22 cellular contexts compared by ENCODE assay signal in the genomic region with DNA sequence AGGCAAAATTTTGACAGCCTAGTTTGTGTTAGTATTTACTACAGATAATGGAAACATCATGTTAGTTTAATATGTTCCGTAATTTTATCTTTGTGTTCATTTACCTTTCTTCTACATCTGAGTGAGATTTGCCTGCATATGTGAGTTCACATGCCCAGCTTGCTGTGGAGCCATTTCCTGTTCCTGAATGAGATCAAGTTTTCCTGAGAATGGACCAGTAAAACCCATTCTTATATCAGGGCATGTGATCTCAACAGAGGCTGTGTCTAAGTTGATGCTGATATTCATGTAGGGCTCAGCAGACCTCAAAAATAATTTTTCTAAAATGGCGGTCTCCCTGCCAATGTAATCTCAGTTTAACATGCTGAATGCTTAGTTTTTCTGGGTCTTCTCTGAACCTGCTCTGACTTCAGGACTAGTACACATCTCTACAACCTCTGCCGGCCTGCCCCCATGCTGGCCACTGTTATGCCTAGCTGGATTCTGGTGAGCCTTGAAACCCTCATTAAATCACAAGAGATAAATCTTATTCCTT. TPM values are rescaled to one million over a fixed set of nuclear protein-coding genes. Genes with fewer than 3 reads are reported as not detected.
DNase-seq lines count a peak whose midpoint lies in the region; ATAC-seq, FAIRE-seq and TF ChIP-seq lines count a peak whose summit lies in the region.
"Had no signal": no experiment of that assay in that cellular context is flagged by ENCODE, and none has a peak within 500 bp of the region (broad histone marks: within the 10 kb centered on the region; RNA-seq: fewer than 3 reads in every experiment).

No MANE protein-coding gene starts in this region.

- peaks cover 4% of the 10 kb centered on the region for H3K36me3 Mint-ChIP-seq in T-helper 1 cell treated with Interleukin-12 subunit alpha and Interleukin-12 subunit beta and Interleukin-4 antibody, amounts not matched to agents 30 μg/mL and 1 μg/mL, for 36 hours (ENCODE audit: low read depth)
- peaks cover 4% of the 10 kb centered on the region for H3K36me3 Mint-ChIP-seq in stimulated activated memory B cell treated with anti-CD40 and anti-IgM and Interleukin-4, amounts not matched to agents 10 μg/mL and 1 μg/mL and 100 μg/mL, for 72 hours
- H3K36me3 Mint-ChIP-seq: naive B cell had no signal

- no peak overlapping the region for H4K91ac ChIP-seq in H1 (replicated peaks; ENCODE audit: insufficient read length, low read length)

- no peak overlapping the region for H3K23ac ChIP-seq in H1 (ENCODE audit: insufficient read length)

- no peak overlapping the region for H3K4ac ChIP-seq in H1 (replicated peaks; ENCODE audit: insufficient read length, low read depth, low read length)

- H3K9me3 Mint-ChIP-seq in T-helper 1 cell treated with Interleukin-12 subunit alpha and Interleukin-12 subunit beta and Interleukin-4 antibody, amounts not matched to agents 30 μg/mL and 1 μg/mL, for 36 hours: no peaks in the 10 kb centered on the region
- H3K9me3 Mint-ChIP-seq in stimulated activated memory B cell treated with anti-CD40 and anti-IgM and Interleukin-4, amounts not matched to agents 10 μg/mL and 1 μg/mL and 100 μg/mL, for 72 hours: no peaks in the 10 kb centered on the region
- H3K9me3 Mint-ChIP-seq: activated T-cell treated with anti-CD3 and anti-CD28 coated beads, Interleukin-2, amount 50 U/mL, for 72 hours; central memory CD8-positive, alpha-beta T cell; naive B cell had no signal

- H4K5ac ChIP-seq in H1 (ENCODE audit: insufficient read length, low read depth, low read length): no peak overlapping the region

- H4K8ac ChIP-seq in H1 (ENCODE audit: extremely low read depth, insufficient read depth, low read length): no peak overlapping the region

- no peak overlapping the region for H2BK5ac ChIP-seq in H1 (ENCODE audit: low read depth, low read length)

- H2BK12ac ChIP-seq in H1 (ENCODE audit: low read depth, low read length): no peak overlapping the region

- H3K36me3 ChIP-seq in PC-9 (ENCODE audit: low read depth): no peaks in the 10 kb centered on the region
- no peaks in the 10 kb centered on the region for H3K36me3 ChIP-seq in H1 (ENCODE audit: control insufficient read depth in 2 of 4, insufficient read depth in 4 of 4, low read length in 3 of 4)
- H3K36me3 ChIP-seq in osteoblast (ENCODE audit: insufficient read depth, low read length): no peaks in the 10 kb centered on the region
- H3K36me3 ChIP-seq: BLaER1, tibial artery had no signal

- TF ChIP-seq RAD21 in H1 (IDR thresholded peaks at IDR 0.05 in 1 of 2, conservative IDR thresholded peaks at IDR 0.05 in 1 of 2; ENCODE audit: low read depth in 2 of 2, low read length in 2 of 2): no peak

- H3K9ac ChIP-seq in H1 (replicated peaks in 1 of 4; ENCODE audit: extremely low read depth in 1 of 4, low read depth in 3 of 4, low read length in 3 of 4): no peak overlapping the region
- H3K9ac ChIP-seq: BLaER1 had no signal

- no peaks in the 10 kb centered on the region for H3K79me1 ChIP-seq in H1 (ENCODE audit: low read depth, low read length)

- H3K27me3 ChIP-seq in PC-9 (ENCODE audit: insufficient read depth, low read depth) (no peaks in the 10 kb centered on the region), H1 (replicated peaks in 1 of 4; ENCODE audit: control insufficient read depth in 3 of 4, extremely low read depth in 1 of 4, insufficient read depth in 3 of 4, low read length in 3 of 4) (no peaks in the 10 kb centered on the region), osteoblast (ENCODE audit: insufficient read depth, low read length) (no peaks in the 10 kb centered on the region)
- H3K27me3 ChIP-seq: BLaER1, tibial artery had no signal

- no peaks in the 10 kb centered on the region for H3K23me2 ChIP-seq in H1 (ENCODE audit: low read depth, low read length)

- H3K9me2 ChIP-seq in PC-9 (ENCODE audit: insufficient read depth): no peaks in the 10 kb centered on the region; the same call in 1 of the 2 replicates

- H2AK5ac ChIP-seq in H1 (ENCODE audit: low read depth, low read length): no peak overlapping the region

- no peaks in the 10 kb centered on the region; the same call in 1 of the 2 replicates for H3K9me3 ChIP-seq in PC-9 (ENCODE audit: insufficient read depth, low read depth)
- no peaks in the 10 kb centered on the region for H3K9me3 ChIP-seq in H1 (ENCODE audit: insufficient read depth in 2 of 2, low read depth in 1 of 2, low read length in 1 of 2)
- H3K9me3 ChIP-seq in osteoblast (ENCODE audit: low read depth, low read length): no peaks in the 10 kb centered on the region
- H3K9me3 ChIP-seq: BLaER1, tibial artery had no signal

- H3K27ac ChIP-seq in PC-9: peak overlapping the region; percentile 44; the same call in 1 of the 2 replicates
- H3K27ac ChIP-seq in H1 (ENCODE audit: low read depth, low read length): no peak overlapping the region
- H3K27ac ChIP-seq in osteoblast (ENCODE audit: low read depth, low read length): no peak overlapping the region
- H3K27ac ChIP-seq: 22Rv1, BLaER1, tibial artery had no signal

- CTCF ChIA-PET in PC-9 (lab: Charles Lee): interaction anchor here (0.6 kb wide), 1 partner anchor 625 kb away, joined by 3 read pairs; no protein-coding TSS in a partner anchor
- CTCF ChIA-PET in H1 (lab: Charles Lee; ENCODE audit: partially characterized antibody): interaction anchor here (1.2 to 1.4 kb wide), 2 partner anchors 10 to 176 kb away, joined by 4 read pairs; no protein-coding TSS in a partner anchor

- no peak for TF ChIP-seq CTCF in PC-9 (conservative IDR thresholded peaks at IDR 0.05)
- TF ChIP-seq CTCF in H1 (IDR thresholded peaks at IDR 0.05; ENCODE audit: control extremely low read depth in 1 of 3, insufficient read depth in 1 of 3, low read depth in 1 of 3, low read length in 3 of 3): no peak
- TF ChIP-seq CTCF in osteoblast (IDR thresholded peaks at IDR 0.05; ENCODE audit: extremely low read depth, low read depth, low read length): no peak

- H3K4me3 ChIP-seq in PC-9 (peak overlapping the region; percentile 21; the same call in 1 of the 2 replicates), H1 (ENCODE audit: extremely low read depth in 1 of 4, insufficient read depth in 2 of 4, low read depth in 3 of 4, low read length in 4 of 4) (no peak overlapping the region), osteoblast (ENCODE audit: insufficient read depth, low read length) (no peak overlapping the region)
- H3K4me3 ChIP-seq: BLaER1, tibial artery had no signal

- H2AFZ ChIP-seq in PC-9 (no peak overlapping the region), H1 (ENCODE audit: low read length) (peak overlapping the region; percentile 64; the same call in 1 of the 2 replicates), osteoblast (ENCODE audit: low read length) (no peak overlapping the region)

- ATAC-seq in stimulated activated memory B cell treated with anti-CD40 and anti-IgM and Interleukin-4, amounts not matched to agents 10 μg/mL and 1 μg/mL and 100 μg/mL, for 72 hours: no peak
- no peak for ATAC-seq in GM21825 (IDR thresholded peaks at IDR 0.05; ENCODE audit: unreplicated experiment)
- no peak for ATAC-seq in GM19467 (IDR thresholded peaks at IDR 0.05; ENCODE audit: unreplicated experiment)

- H3K27ac Mint-ChIP-seq in T-helper 1 cell treated with Interleukin-12 subunit alpha and Interleukin-12 subunit beta and Interleukin-4 antibody, amounts not matched to agents 30 μg/mL and 1 μg/mL, for 36 hours: peak overlapping the region; percentile 42
- peak overlapping the region; percentile 76 for H3K27ac Mint-ChIP-seq in stimulated activated memory B cell treated with anti-CD40 and anti-IgM and Interleukin-4, amounts not matched to agents 10 μg/mL and 1 μg/mL and 100 μg/mL, for 72 hours
- H3K27ac Mint-ChIP-seq: activated T-cell treated with anti-CD3 and anti-CD28 coated beads, Interleukin-2, amount 50 U/mL, for 72 hours had no signal

- no peak for FAIRE-seq in H1 (lab: Jason Lieb, UNC)
- FAIRE-seq: endometrium had no signal

- WGBS in H1 (ENCODE audit: extremely low coverage in 1 of 2, insufficient coverage in 1 of 2, insufficient read length in 1 of 2, insufficient replicate concordance in 2 of 2, low coverage in 1 of 2, low lambda C conversion rate in 2 of 2, missing lambda C conversion rate in 1 of 2), 2 experiments: 91% methylated on average over 3 of the region's 3 CpGs; no CpG with 5 or more reads in 1 of the 2 experiments

- no peaks in the 10 kb centered on the region for H3K79me2 ChIP-seq in PC-9 (ENCODE audit: low read depth)
- no peaks in the 10 kb centered on the region for H3K79me2 ChIP-seq in H1 (ENCODE audit: control insufficient read depth in 1 of 2, insufficient read depth in 2 of 2, low read length in 2 of 2)
- H3K79me2 ChIP-seq in osteoblast (ENCODE audit: insufficient read depth, low read length): no peaks in the 10 kb centered on the region

- H3K4me1 ChIP-seq in PC-9 (replicated peaks; ENCODE audit: insufficient read depth): peaks cover 36% of the 10 kb centered on the region
- peaks cover 0 to 18% (median 3%) of the 10 kb centered on the region in 4 experiments; a peak in 3 of 7 replicates for H3K4me1 ChIP-seq in H1 (replicated peaks in 1 of 4; ENCODE audit: control insufficient read depth in 3 of 4, insufficient read depth in 4 of 4, low read length in 3 of 4)
- peaks cover 10% of the 10 kb centered on the region for H3K4me1 ChIP-seq in osteoblast (ENCODE audit: insufficient read depth, low read length)
- H3K4me1 ChIP-seq: tibial artery had no signal

- intact Hi-C loops in PC-9 (cut with micrococcal nuclease; ENCODE audit: unreplicated experiment): no loop called here

- peak overlapping the region; percentile 4 for H3K4me3 Mint-ChIP-seq in T-helper 1 cell treated with Interleukin-12 subunit alpha and Interleukin-12 subunit beta and Interleukin-4 antibody, amounts not matched to agents 30 μg/mL and 1 μg/mL, for 36 hours
- H3K4me3 Mint-ChIP-seq in stimulated activated memory B cell treated with anti-CD40 and anti-IgM and Interleukin-4, amounts not matched to agents 10 μg/mL and 1 μg/mL and 100 μg/mL, for 72 hours: peak overlapping the region; percentile 51
- H3K4me3 Mint-ChIP-seq: central memory CD8-positive, alpha-beta T cell had no signal

- H3K27me3 Mint-ChIP-seq in T-helper 1 cell treated with Interleukin-12 subunit alpha and Interleukin-12 subunit beta and Interleukin-4 antibody, amounts not matched to agents 30 μg/mL and 1 μg/mL, for 36 hours (ENCODE audit: low read depth): peaks cover 31% of the 10 kb centered on the region
- H3K27me3 Mint-ChIP-seq in stimulated activated memory B cell treated with anti-CD40 and anti-IgM and Interleukin-4, amounts not matched to agents 10 μg/mL and 1 μg/mL and 100 μg/mL, for 72 hours: no peaks in the 10 kb centered on the region
- H3K27me3 Mint-ChIP-seq: naive B cell had no signal

- no peak overlapping the region for H3K56ac ChIP-seq in H1 (replicated peaks; ENCODE audit: insufficient read length, low read depth, low read length)

- H3K14ac ChIP-seq in H1 (ENCODE audit: insufficient read length): no peak overlapping the region

- no peak for TF ChIP-seq EP300 in H1 (IDR thresholded peaks at IDR 0.05; ENCODE audit: borderline replicate concordance in 1 of 2, low read depth in 2 of 2, low read length in 2 of 2)

- H3F3A ChIP-seq in PC-9 (ENCODE audit: insufficient read depth, low read depth): no peaks in the 10 kb centered on the region

- no peak overlapping the region for H2BK15ac ChIP-seq in H1 (ENCODE audit: low read length)

- POLR2A ChIA-PET in PC-9 (lab: Charles Lee; ENCODE audit: unreplicated experiment) (no interaction called here), H1 (lab: Charles Lee; ENCODE audit: partially characterized antibody) (interaction anchor here (1.4 kb wide), 1 partner anchor 9 kb away, joined by 3 read pairs; no protein-coding TSS in a partner anchor)

- no peak for TF ChIP-seq POLR2A in H1 (IDR thresholded peaks at IDR 0.05; ENCODE audit: control extremely low read depth in 1 of 2, low read depth in 2 of 2, low read length in 2 of 2)

- DNase-seq in T-helper 1 cell (no peak), PC-9 (no peak), H1 (ENCODE audit: low read depth in 1 of 2, low spot score in 2 of 2) (no peak), osteoblast (ENCODE audit: insufficient read length, low spot score, missing footprints) (no peak)
- DNase-seq: activated T-cell treated with anti-CD3 and anti-CD28 coated beads, Interleukin-2, amount 50 U/mL, for 72 hours; HCEC 1CT; naive B cell; NCI-H1694; NCI-H446; stimulated activated CD4-positive, alpha-beta T cell treated with anti-CD3 and anti-CD28 coated beads, Interleukin-4, amount 100 ng/mL, for 24 hours; tibial artery had no signal

- H2BK20ac ChIP-seq in H1 (ENCODE audit: low read length): no peak overlapping the region

- no peak overlapping the region for H2BK120ac ChIP-seq in H1 (replicated peaks; ENCODE audit: low read depth, low read length)

- H3K4me2 ChIP-seq in PC-9: peak overlapping the region; percentile 46
- H3K4me2 ChIP-seq in H1 (ENCODE audit: insufficient read depth in 1 of 2, low read depth in 2 of 2, low read length in 2 of 2): no peak overlapping the region; a peak in 1 of 4 replicates
- no peak overlapping the region for H3K4me2 ChIP-seq in osteoblast (ENCODE audit: insufficient read depth, low read length)
- H3K4me2 ChIP-seq: BLaER1 had no signal

- H3K18ac ChIP-seq in H1 (ENCODE audit: extremely low read depth, low read length): no peak overlapping the region

- no TSS peak for BruUV-seq in PC-9 (replicated peaks; lab: Mats Ljungman, UMichigan)

- H4K20me1 ChIP-seq in PC-9 (ENCODE audit: insufficient read depth): no peaks in the 10 kb centered on the region
- no peaks in the 10 kb centered on the region for H4K20me1 ChIP-seq in H1 (replicated peaks in 1 of 2; ENCODE audit: control insufficient read depth in 1 of 2, insufficient read depth in 2 of 2, low read length in 2 of 2)
- H4K20me1 ChIP-seq in osteoblast (ENCODE audit: insufficient read depth, low read length): no peaks in the 10 kb centered on the region
- H4K20me1 ChIP-seq: BLaER1 had no signal

- peaks cover 14% of the 10 kb centered on the region for H3K4me1 Mint-ChIP-seq in T-helper 1 cell treated with Interleukin-12 subunit alpha and Interleukin-12 subunit beta and Interleukin-4 antibody, amounts not matched to agents 30 μg/mL and 1 μg/mL, for 36 hours (ENCODE audit: low read depth)
- peaks cover 37% of the 10 kb centered on the region for H3K4me1 Mint-ChIP-seq in stimulated activated memory B cell treated with anti-CD40 and anti-IgM and Interleukin-4, amounts not matched to agents 10 μg/mL and 1 μg/mL and 100 μg/mL, for 72 hours
- H3K4me1 Mint-ChIP-seq: central memory CD8-positive, alpha-beta T cell had no signal

RNA-seq across cellular contexts. Expression of gene IL1A, which starts 1.0 kb away (rescaled TPM):
- total RNA-seq in PC-9 (2021): 0.55 TPM in 2 replicates
- total RNA-seq in H1 (2021; fragmentation: NEBNext Ultra II Directional; extraction: Animal tissue kit (Norgen Biotek cat#: 25700)): 0.34 and 0.74 TPM in 2 replicates
- 0.25 and 0.32 TPM in 2 replicates for polyA plus RNA-seq in H1 (2011; rRNA removed)
- 0.25 TPM for polyA plus RNA-seq in H1 (2011; cell fraction: cytosol; rRNA removed)
- polyA plus RNA-seq in H1 (2011; cell fraction: nucleus; rRNA removed): 0.07 TPM
- polyA plus RNA-seq in H1 (2012, experiment 1 of 2): 0.21 to 0.69 TPM (median 0.60 TPM) in 4 replicates
- polyA plus RNA-seq in H1 (2012, experiment 2 of 2): not detected
- 0.51 TPM for polyA plus RNA-seq in H1 (2013, experiment 1 of 2)
- polyA plus RNA-seq in H1 (2013, experiment 2 of 2): 0.55 TPM
- 0.37 and 0.41 TPM in 2 replicates for polyA minus RNA-seq in H1 (2011; rRNA and poly(A)+ RNA removed)
- not detected for polyA minus RNA-seq in H1 (2011; cell fraction: cytosol; rRNA and poly(A)+ RNA removed)
- 0.60 TPM for polyA minus RNA-seq in H1 (2011; cell fraction: nucleus; rRNA and poly(A)+ RNA removed)
- not detected in 2 replicates for total RNA-seq in osteoblast
- total RNA-seq: HT-29, skeletal muscle tissue had no signal
- polyA plus RNA-seq: liver had no signal

RNA-seq across cellular contexts. Expression of gene CKAP2L, which starts 18.8 kb away (rescaled TPM):
- total RNA-seq in PC-9 (2021) (17.7 and 28.7 TPM in 2 replicates), osteoblast (1.1 and 1.5 TPM in 2 replicates)
- total RNA-seq in H1 (2021; fragmentation: NEBNext Ultra II Directional; extraction: Animal tissue kit (Norgen Biotek cat#: 25700)): 19.3 and 20.7 TPM in 2 replicates
- 1.6 and 2.5 TPM in 2 replicates for polyA plus RNA-seq in H1 (2011; rRNA removed)
- polyA plus RNA-seq in H1 (2011; cell fraction: cytosol; rRNA removed): 4.1 TPM
- polyA plus RNA-seq in H1 (2011; cell fraction: nucleus; rRNA removed): 4.1 TPM
- polyA plus RNA-seq in H1 (2012, experiment 1 of 2): 5.7 to 11.6 TPM (median 6.5 TPM) in 4 replicates
- polyA plus RNA-seq in H1 (2012, experiment 2 of 2): 0.55 TPM
- polyA plus RNA-seq in H1 (2013, experiment 1 of 2): 12.2 TPM
- 11.0 TPM for polyA plus RNA-seq in H1 (2013, experiment 2 of 2)
- 7.0 and 12.7 TPM in 2 replicates for polyA minus RNA-seq in H1 (2011; rRNA and poly(A)+ RNA removed)
- 5.7 TPM for polyA minus RNA-seq in H1 (2011; cell fraction: cytosol; rRNA and poly(A)+ RNA removed)
- 18.7 TPM for polyA minus RNA-seq in H1 (2011; cell fraction: nucleus; rRNA and poly(A)+ RNA removed)

RNA-seq across cellular contexts. Expression of gene IL1B, which starts 53.3 kb away (rescaled TPM):
- total RNA-seq in PC-9 (2021) (1.4 TPM in 2 replicates), osteoblast (0.36 TPM in 1 of 2 replicates, not detected in the other)
- not detected in 2 replicates for total RNA-seq in H1 (2021; fragmentation: NEBNext Ultra II Directional; extraction: Animal tissue kit (Norgen Biotek cat#: 25700))
- not detected in 2 replicates for polyA plus RNA-seq in H1 (2011; rRNA removed)
- polyA plus RNA-seq in H1 (2011; cell fraction: cytosol; rRNA removed): 0.12 TPM
- polyA plus RNA-seq in H1 (2011; cell fraction: nucleus; rRNA removed): not detected
- polyA plus RNA-seq in H1 (2012, experiment 1 of 2): not detected in 4 replicates
- polyA plus RNA-seq in H1 (2012, experiment 2 of 2): not detected
- not detected for polyA plus RNA-seq in H1 (2013, experiment 1 of 2)
- not detected for polyA plus RNA-seq in H1 (2013, experiment 2 of 2)
- polyA minus RNA-seq in H1 (2011; rRNA and poly(A)+ RNA removed): 1.5 TPM in 1 of 2 replicates, not detected in the other
- not detected for polyA minus RNA-seq in H1 (2011; cell fraction: cytosol; rRNA and poly(A)+ RNA removed)
- not detected for polyA minus RNA-seq in H1 (2011; cell fraction: nucleus; rRNA and poly(A)+ RNA removed)
